In genomic region chr13:89554801-89555200, GRCh38 we compare ENCODE assay signal across 23 cellular contexts.
DNase-seq lines count a peak whose midpoint lies in the region; ATAC-seq and TF ChIP-seq lines count a peak whose summit lies in the region.
"Had no signal": no experiment of that assay in that cellular context is flagged by ENCODE, and none has a peak within 500 bp of the region (broad histone marks: within the 10 kb centered on the region; RNA-seq: fewer than 3 reads in every experiment).

No MANE protein-coding gene starts in this region.

- no peaks in the 10 kb centered on the region for H3K36me3 Mint-ChIP-seq in activated CD4-positive, alpha-beta T cell treated with anti-CD3 and anti-CD28 coated beads, Interleukin-2, amount 10 ng/mL, durations not matched to agents 24 days and 14 days (ENCODE audit: low read depth)
- H3K36me3 Mint-ChIP-seq: naive thymus-derived CD4-positive, alpha-beta T cell had no signal

- intact Hi-C loops in activated CD4-positive, alpha-beta T cell treated with anti-CD3 and anti-CD28 coated beads, Interleukin-2, amount 10 ng/mL, durations not matched to agents 24 days and 14 days (cut with micrococcal nuclease): no loop called here

- peaks cover 4% of the 10 kb centered on the region for H3K9me3 Mint-ChIP-seq in activated CD4-positive, alpha-beta T cell treated with anti-CD3 and anti-CD28 coated beads, Interleukin-2, amount 10 ng/mL, durations not matched to agents 24 days and 14 days
- H3K9me3 Mint-ChIP-seq: stimulated activated naive CD8-positive, alpha-beta T cell treated with anti-CD3 and anti-CD28 coated beads, Interleukin-15, amount 100 ng/mL, for 72 hours had no signal

- no peak for ATAC-seq in GM19397 (IDR thresholded peaks at IDR 0.05; ENCODE audit: unreplicated experiment)
- ATAC-seq: heart left ventricle; naive thymus-derived CD4-positive, alpha-beta T cell; stimulated activated naive CD8-positive, alpha-beta T cell treated with anti-CD3 and anti-CD28 coated beads, Interleukin-15, amount 100 ng/mL, for 72 hours; upper lobe of right lung had no signal

- no peak overlapping the region for H3K27ac Mint-ChIP-seq in activated CD4-positive, alpha-beta T cell treated with anti-CD3 and anti-CD28 coated beads, Interleukin-2, amount 10 ng/mL, durations not matched to agents 24 days and 14 days
- H3K27ac Mint-ChIP-seq: naive thymus-derived CD4-positive, alpha-beta T cell; stimulated activated naive CD8-positive, alpha-beta T cell treated with anti-CD3 and anti-CD28 coated beads, Interleukin-15, amount 100 ng/mL, for 72 hours had no signal

- DNase-seq in DMS53 treated with DMSO at 0.1 percent for 48 hours (lab: John Stamatoyannopoulos, UW; ENCODE audit: unreplicated experiment): peak; percentile 69
- peak; percentile 12 for DNase-seq in NCI-H1105 (lab: John Stamatoyannopoulos, UW)
- peak; percentile 96 for DNase-seq in NCI-H510A treated with DMSO at 0.1 percent for 48 hours (lab: John Stamatoyannopoulos, UW)
- peak; percentile 2 for DNase-seq in fibroblast of pulmonary artery (ENCODE audit: low read depth)
- no peak for DNase-seq in activated CD4-positive, CD25-positive, alpha-beta regulatory T cell treated with anti-CD3 and anti-CD28 coated beads, Interleukin-2, amount 50 U/mL, for 72 hours
- no peak for DNase-seq in activated CD4-positive, alpha-beta T cell treated with anti-CD3 and anti-CD28 coated beads, Interleukin-2, amount 10 ng/mL, durations not matched to agents 24 days and 14 days
- DNase-seq in foreskin fibroblast: no peak
- DNase-seq: activated CD4-positive, alpha-beta T cell treated with anti-CD3 and anti-CD28 coated beads for 48 hours; activated CD8-positive, alpha-beta memory T cell treated with anti-CD3 and anti-CD28 coated beads, Interleukin-2, amount 50 U/mL, for 4 hours; activated effector memory CD4-positive, alpha-beta T cell treated with anti-CD3 and anti-CD28 coated beads, Interleukin-2, amount 50 U/mL, for 16 hours; adrenal gland; DND-41; GM23248; heart left ventricle; islet precursor cell; naive thymus-derived CD4-positive, alpha-beta T cell; NCI-H446 treated with DMSO at 0.1 percent for 48 hours; posterior cingulate gyrus; stimulated activated CD4-positive, alpha-beta T cell treated with anti-CD3 and anti-CD28 coated beads, Interleukin-2, amount 100 ng/mL, for 24 hours; stimulated activated naive CD8-positive, alpha-beta T cell treated with anti-CD3 and anti-CD28 coated beads, Interleukin-15, amount 100 ng/mL, for 72 hours; upper lobe of right lung had no signal

- TF ChIP-seq CTCF in fibroblast of pulmonary artery (IDR thresholded peaks at IDR 0.05; ENCODE audit: low read length, missing control alignments) (no peak), foreskin fibroblast (IDR thresholded peaks at IDR 0.05; ENCODE audit: low read depth, low read length) (no peak)

- H3K4me3 ChIP-seq in fibroblast of pulmonary artery (replicated peaks; ENCODE audit: low read depth, low read length): no peak overlapping the region
- no peak overlapping the region for H3K4me3 ChIP-seq in foreskin fibroblast (ENCODE audit: low read depth in 1 of 2, low read length in 2 of 2)
- H3K4me3 ChIP-seq: adrenal gland, GM23248, heart left ventricle, upper lobe of right lung had no signal

- H3K27me3 Mint-ChIP-seq in activated CD4-positive, alpha-beta T cell treated with anti-CD3 and anti-CD28 coated beads, Interleukin-2, amount 10 ng/mL, durations not matched to agents 24 days and 14 days: no peaks in the 10 kb centered on the region
- H3K27me3 Mint-ChIP-seq: central memory CD8-positive, alpha-beta T cell; naive thymus-derived CD4-positive, alpha-beta T cell; stimulated activated naive CD8-positive, alpha-beta T cell treated with anti-CD3 and anti-CD28 coated beads, Interleukin-15, amount 100 ng/mL, for 72 hours had no signal

- H3K4me1 Mint-ChIP-seq in activated CD4-positive, alpha-beta T cell treated with anti-CD3 and anti-CD28 coated beads, Interleukin-2, amount 10 ng/mL, durations not matched to agents 24 days and 14 days: no peaks in the 10 kb centered on the region
- H3K4me1 Mint-ChIP-seq: central memory CD8-positive, alpha-beta T cell; naive thymus-derived CD4-positive, alpha-beta T cell; stimulated activated naive CD8-positive, alpha-beta T cell treated with anti-CD3 and anti-CD28 coated beads, Interleukin-15, amount 100 ng/mL, for 72 hours had no signal

- no peak overlapping the region for H3K4me3 Mint-ChIP-seq in activated CD4-positive, alpha-beta T cell treated with anti-CD3 and anti-CD28 coated beads, Interleukin-2, amount 10 ng/mL, durations not matched to agents 24 days and 14 days
- H3K4me3 Mint-ChIP-seq: central memory CD8-positive, alpha-beta T cell; naive thymus-derived CD4-positive, alpha-beta T cell; stimulated activated naive CD8-positive, alpha-beta T cell treated with anti-CD3 and anti-CD28 coated beads, Interleukin-15, amount 100 ng/mL, for 72 hours had no signal

Comparison
In these comparisons a context has a peak if more than half of its experiments do, and no peak if none do; other contexts are left out.
1. DNase-seq: peak in DMS53 treated with DMSO at 0.1 percent for 48 hours (single experiment), NCI-H1105 (single experiment), NCI-H510A treated with DMSO at 0.1 percent for 48 hours (single experiment) and fibroblast of pulmonary artery (single experiment); none in activated CD4-positive, CD25-positive, alpha-beta regulatory T cell treated with anti-CD3 and anti-CD28 coated beads, Interleukin-2, amount 50 U/mL, for 72 hours (single experiment), activated CD4-positive, alpha-beta T cell treated with anti-CD3 and anti-CD28 coated beads, Interleukin-2, amount 10 ng/mL, durations not matched to agents 24 days and 14 days (single experiment) and foreskin fibroblast (0 of 2).